Comparison of ENCODE assay signal across 10 cellular contexts in the genomic region with DNA sequence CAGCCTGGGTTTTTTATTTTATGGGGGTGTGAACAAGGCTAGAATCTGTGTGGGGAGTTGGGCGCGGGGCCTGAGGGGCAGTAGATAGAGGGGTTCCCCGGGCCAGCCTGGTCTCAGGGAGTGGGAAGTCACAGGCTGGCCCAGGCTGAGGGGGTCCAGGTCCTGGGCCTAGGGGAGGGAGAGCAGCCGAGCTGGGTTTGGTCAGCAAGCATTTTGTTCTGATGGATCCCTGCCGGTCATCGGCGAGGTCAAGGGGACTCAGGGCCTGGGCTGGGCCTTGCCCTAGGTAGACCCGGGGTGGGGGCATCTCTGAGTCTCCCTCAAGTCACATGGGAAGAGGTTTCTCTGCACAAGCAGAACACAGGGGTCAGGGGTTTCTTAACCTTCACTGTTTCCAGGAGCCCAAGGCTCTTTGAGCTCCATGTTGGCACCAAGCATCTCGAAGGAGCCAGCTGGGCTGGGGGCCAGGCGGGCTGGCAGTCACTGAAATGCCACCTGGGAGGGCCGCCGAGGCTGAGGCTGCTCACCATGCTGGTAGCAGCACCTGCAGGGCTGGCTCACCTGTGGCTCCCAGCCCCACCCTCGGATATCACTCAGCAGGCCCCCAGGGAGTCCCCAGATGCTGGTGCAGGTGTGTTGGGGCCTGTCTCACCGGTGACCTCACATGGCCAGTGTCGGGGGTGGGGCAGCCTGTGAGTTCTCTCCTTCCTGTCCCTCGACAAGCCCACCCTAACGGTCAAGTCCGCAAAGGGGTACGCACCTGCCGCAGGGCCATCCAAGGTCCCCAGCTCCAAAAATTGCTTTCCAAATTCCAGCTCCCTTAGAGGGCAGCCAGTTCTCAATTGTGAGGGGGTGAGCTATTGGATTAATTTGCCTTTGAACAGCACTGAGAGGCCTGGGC. TPM values are rescaled to one million over a fixed set of nuclear protein-coding genes. Genes with fewer than 3 reads are reported as not detected.
A peak's percentile ranks its signal among the peaks of the same experiment; 100 is the strongest.
DNase-seq lines count a peak whose midpoint lies in the region; ATAC-seq and TF ChIP-seq lines count a peak whose summit lies in the region.
"Had no signal": no experiment of that assay in that cellular context is flagged by ENCODE, and none has a peak within 500 bp of the region (broad histone marks: within the 10 kb centered on the region; RNA-seq: fewer than 3 reads in every experiment).

No MANE protein-coding gene starts in this region.

- H3K27ac ChIP-seq in HUES6 (ENCODE audit: low read depth, low read length) (0 out of 2 replicates have a peak overlapping the region, but pooled peaks have one; percentile 23), foreskin keratinocyte (peak overlapping the region; percentile 49)

- H3K4me3 Mint-ChIP-seq in activated CD4-positive, alpha-beta T cell treated with anti-CD3 and anti-CD28 coated beads, Interleukin-2, amount 10 ng/mL, durations not matched to agents 7 days and 5 days, result no peak overlapping the region

- peak in 2 of 3 experiments; percentile 59 to 73 for DNase-seq in NCI-H1417 (lab: John Stamatoyannopoulos, UW)
- no peak for DNase-seq in NCI-H1417 treated with DMSO at 0.1 percent for 48 hours (lab: John Stamatoyannopoulos, UW)
- DNase-seq in activated CD4-positive, alpha-beta T cell treated with anti-CD3 and anti-CD28 coated beads, Interleukin-2, amount 10 ng/mL, durations not matched to agents 7 days and 5 days, result no peak
- DNase-seq in foreskin keratinocyte, result peak; percentile 26 to 71
- DNase-seq in hepatic stellate cell (ENCODE audit: low spot score), result no peak
- DNase-seq: effector memory CD4-positive, alpha-beta T cell; NCI-H510A treated with DMSO at 0.1 percent for 48 hours had no signal

- no peaks in the 10 kb centered on the region for H3K27me3 ChIP-seq in HUES6 (ENCODE audit: control insufficient read depth, insufficient read depth, low read length)
- H3K27me3 ChIP-seq in foreskin keratinocyte, result no peaks in the 10 kb centered on the region

- POLR2A ChIA-PET in activated CD4-positive, alpha-beta T cell treated with anti-CD3 and anti-CD28 coated beads, Interleukin-2, amount 10 ng/mL, durations not matched to agents 7 days and 5 days (lab: Charles Lee), result interaction anchor here (0.6 kb wide), 1 partner anchor 9 kb away, joined by 3 read pairs; no protein-coding TSS in a partner anchor

- no peaks in the 10 kb centered on the region for H3K9me3 ChIP-seq in HUES6 (ENCODE audit: control insufficient read depth, insufficient read depth, low read depth, low read length)

- no peaks in the 10 kb centered on the region for H3K9me3 Mint-ChIP-seq in activated CD4-positive, alpha-beta T cell treated with anti-CD3 and anti-CD28 coated beads, Interleukin-2, amount 10 ng/mL, durations not matched to agents 7 days and 5 days

- no peak overlapping the region for H3K4me3 ChIP-seq in HUES6 (ENCODE audit: low read depth, low read length)

- H3K27me3 Mint-ChIP-seq in activated CD4-positive, alpha-beta T cell treated with anti-CD3 and anti-CD28 coated beads, Interleukin-2, amount 10 ng/mL, durations not matched to agents 7 days and 5 days, result no peaks in the 10 kb centered on the region

- no peak for TF ChIP-seq CTCF in foreskin keratinocyte (conservative IDR thresholded peaks at IDR 0.05)

- CTCF ChIA-PET in activated CD4-positive, alpha-beta T cell treated with anti-CD3 and anti-CD28 coated beads, Interleukin-2, amount 10 ng/mL, durations not matched to agents 7 days and 5 days (lab: Charles Lee), result interaction anchor here (1.0 to 2.9 kb wide), 6 partner anchors 12 to 49 kb away, joined by 3 to 17 read pairs (median 4); no protein-coding TSS in a partner anchor

- ATAC-seq in foreskin keratinocyte (peak; percentile 56), GM18907 (IDR thresholded peaks at IDR 0.05; ENCODE audit: unreplicated experiment) (no peak), HG02840 (IDR thresholded peaks at IDR 0.05; ENCODE audit: low FRiP score, unreplicated experiment) (no peak)

- H3K27ac Mint-ChIP-seq in activated CD4-positive, alpha-beta T cell treated with anti-CD3 and anti-CD28 coated beads, Interleukin-2, amount 10 ng/mL, durations not matched to agents 7 days and 5 days, result peak overlapping the region; percentile 41

- no peaks in the 10 kb centered on the region for H3K4me1 Mint-ChIP-seq in activated CD4-positive, alpha-beta T cell treated with anti-CD3 and anti-CD28 coated beads, Interleukin-2, amount 10 ng/mL, durations not matched to agents 7 days and 5 days

- H3K9ac ChIP-seq in HUES6 (ENCODE audit: low read length), result no peak overlapping the region

- H3K36me3 ChIP-seq in HUES6 (ENCODE audit: control insufficient read depth, insufficient read depth, low read length), result peaks cover 37% of the 10 kb centered on the region

- peaks cover 14% of the 10 kb centered on the region for H3K36me3 Mint-ChIP-seq in activated CD4-positive, alpha-beta T cell treated with anti-CD3 and anti-CD28 coated beads, Interleukin-2, amount 10 ng/mL, durations not matched to agents 7 days and 5 days (ENCODE audit: low read depth)

- H3K4me1 ChIP-seq in HUES6 (ENCODE audit: control insufficient read depth, insufficient read depth, low read length) (peaks cover 48% of the 10 kb centered on the region), foreskin keratinocyte (peaks cover 8% of the 10 kb centered on the region)

RNA-seq across cellular contexts. Expression of a gene that starts 41.0 kb away (rescaled TPM):
- 10 to 100 TPM; 73.1 to 77.1 TPM for total RNA-seq in activated CD4-positive, alpha-beta T cell treated with anti-CD3 and anti-CD28 coated beads, Interleukin-2, amount 10 ng/mL, durations not matched to agents 7 days and 5 days
- 455 and 588 TPM in 2 replicates for total RNA-seq in foreskin keratinocyte
- polyA plus RNA-seq in foreskin keratinocyte, result 419 and 621 TPM in 2 replicates

Comparison
In these comparisons a context has a peak if more than half of its experiments do, and no peak if none do; other contexts are left out.
1. DNase-seq: peak in NCI-H1417 (2 of 3) and foreskin keratinocyte (2 of 2); none in NCI-H1417 treated with DMSO at 0.1 percent for 48 hours (single experiment), activated CD4-positive, alpha-beta T cell treated with anti-CD3 and anti-CD28 coated beads, Interleukin-2, amount 10 ng/mL, durations not matched to agents 7 days and 5 days (single experiment) and hepatic stellate cell (single experiment).